In the genomic region with DNA sequence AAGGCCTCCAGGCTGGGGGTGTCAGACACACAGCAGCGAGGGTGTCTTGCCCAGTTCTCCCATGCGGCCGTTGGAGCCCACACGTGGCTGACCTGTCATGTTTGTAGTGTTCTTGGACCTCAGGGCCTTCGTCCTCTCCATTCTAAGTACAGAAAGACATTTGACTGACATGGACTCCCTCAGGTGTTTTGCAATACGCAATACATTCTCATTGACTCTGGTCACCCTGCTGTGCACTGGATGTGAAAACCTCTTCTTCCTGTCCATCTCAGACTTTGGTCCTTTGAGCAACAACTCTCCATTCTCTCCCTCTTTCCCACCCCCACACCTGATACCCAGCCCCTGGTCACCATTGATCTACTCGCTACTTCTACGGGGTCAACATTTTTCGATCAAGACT, we compare ENCODE assay signal across 1 cellular context.
TF ChIP-seq lines count a peak whose summit lies in the region.

No MANE protein-coding gene starts in this region.

TF ChIP-seq in IMR-90, 13 proteins besides CTCF, POLR2A, EP300 and RAD21:
- TF ChIP-seq CEBPB (IDR thresholded peaks at IDR 0.05; ENCODE audit: low read depth, low read length): no peak
- TF ChIP-seq RCOR1 (IDR thresholded peaks at IDR 0.05; ENCODE audit: insufficient replicate concordance, low read length): no peak
- TF ChIP-seq MAFK (IDR thresholded peaks at IDR 0.05; ENCODE audit: low read depth, low read length): no peak
- TF ChIP-seq CHD1 (IDR thresholded peaks at IDR 0.05; ENCODE audit: low read depth, low read length): no peak
